In the genomic region with DNA sequence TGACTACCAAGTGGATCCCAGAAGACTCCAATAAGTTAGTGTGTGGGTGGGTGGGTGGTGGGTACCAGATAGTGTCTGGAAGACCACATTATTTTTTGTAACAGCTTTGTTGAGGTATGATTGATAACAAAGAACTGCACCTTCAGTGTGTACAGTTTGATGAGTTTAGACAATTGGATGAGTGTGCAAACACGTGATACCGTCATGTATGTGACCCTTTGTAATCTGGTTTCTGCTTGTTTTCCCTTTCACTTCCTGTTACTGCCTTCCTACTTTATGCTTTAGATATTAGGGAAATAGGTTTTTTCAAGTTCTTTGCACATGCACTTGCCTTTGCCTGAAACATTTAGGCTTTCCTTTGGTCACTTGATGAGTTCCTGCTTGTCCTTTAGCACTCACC, we compare ENCODE assay signal across 10 cellular contexts. TPM values are rescaled to one million over a fixed set of nuclear protein-coding genes. Genes with fewer than 3 reads are reported as not detected.
DNase-seq lines count a peak whose midpoint lies in the region; ATAC-seq and TF ChIP-seq lines count a peak whose summit lies in the region.
"Had no signal": no experiment of that assay in that cellular context is flagged by ENCODE, and none has a peak within 500 bp of the region (broad histone marks: within the 10 kb centered on the region; RNA-seq: fewer than 3 reads in every experiment).

No MANE protein-coding gene starts in this region.

- intact Hi-C loops in A673 (cut with micrococcal nuclease; ENCODE audit: unreplicated experiment): no loop called here

- peaks cover 44% of the 10 kb centered on the region for H3K36me3 ChIP-seq in A673 (ENCODE audit: insufficient read depth, low read length, poor library complexity, severe bottlenecking)
- peaks cover 56% of the 10 kb centered on the region for H3K36me3 ChIP-seq in RWPE2 (ENCODE audit: low read depth)
- peaks cover 62% of the 10 kb centered on the region for H3K36me3 ChIP-seq in iPS-20b (ENCODE audit: insufficient read depth, low read depth, low read length)

- H3K9ac ChIP-seq in iPS-20b (ENCODE audit: low read depth, low read length): no peak overlapping the region
- H3K9ac ChIP-seq: KMS-11 had no signal

- H3K27me3 ChIP-seq in A673 (replicated peaks; ENCODE audit: insufficient read depth, low read depth, low read length, poor library complexity) (no peaks in the 10 kb centered on the region), RWPE2 (ENCODE audit: insufficient read depth, poor library complexity, severe bottlenecking) (no peaks in the 10 kb centered on the region), iPS-20b (ENCODE audit: insufficient read depth, low read length) (no peaks in the 10 kb centered on the region)

- no peaks in the 10 kb centered on the region for H3K4me1 ChIP-seq in A673 (ENCODE audit: insufficient read depth, low read length, poor library complexity, severe bottlenecking)
- peaks cover 5% of the 10 kb centered on the region for H3K4me1 ChIP-seq in RWPE2 (ENCODE audit: insufficient read depth, poor library complexity, severe bottlenecking)
- H3K4me1 ChIP-seq in iPS-20b (ENCODE audit: insufficient read depth, low read length): peaks cover 11% of the 10 kb centered on the region

- H3K9me3 ChIP-seq in A673 (ENCODE audit: low read depth, low read length, poor library complexity, severe bottlenecking) (no peaks in the 10 kb centered on the region), RWPE2 (ENCODE audit: severe bottlenecking) (no peaks in the 10 kb centered on the region), iPS-20b (ENCODE audit: insufficient read depth, low read depth, low read length) (no peaks in the 10 kb centered on the region)

- ATAC-seq in GM21360 (IDR thresholded peaks at IDR 0.05; ENCODE audit: unreplicated experiment) (peak; percentile 64), RWPE2 (ENCODE audit: low read depth) (0 out of 3 replicates have a peak, but pooled peaks have one; percentile 7)

- H3K27ac ChIP-seq in A673 (ENCODE audit: low read depth, low read length, poor library complexity, severe bottlenecking) (peak overlapping the region; percentile 43), RWPE2 (ENCODE audit: poor library complexity, severe bottlenecking) (peak overlapping the region; percentile 22), iPS-20b (ENCODE audit: low read length) (peak overlapping the region; percentile 5)
- H3K27ac ChIP-seq: KMS-11 had no signal

- no peak overlapping the region for H3K4me3 ChIP-seq in A673 (ENCODE audit: low read depth, low read length, poor library complexity, severe bottlenecking)
- H3K4me3 ChIP-seq in RWPE2 (ENCODE audit: severe bottlenecking): no peak overlapping the region
- H3K4me3 ChIP-seq in iPS-20b (ENCODE audit: low read length): no peak overlapping the region

- CTCF ChIA-PET in A673 (lab: Charles Lee): no interaction called here

- TF ChIP-seq CTCF in A673 (conservative IDR thresholded peaks at IDR 0.05; ENCODE audit: low read depth, low read length) (no peak), RWPE2 (IDR thresholded peaks at IDR 0.05; ENCODE audit: poor library complexity, severe bottlenecking) (no peak)

- BruUV-seq in A673 (replicated peaks; lab: Mats Ljungman, UMichigan): no TSS peak

- POLR2A ChIA-PET in A673 (lab: Charles Lee; ENCODE audit: low non-redundant PET): no interaction called here

- DNase-seq in A673 (ENCODE audit: low spot score) (no peak), RWPE2 (ENCODE audit: low spot score) (no peak), NCI-H510A (lab: John Stamatoyannopoulos, UW) (no peak), LoVo (ENCODE audit: low spot score) (no peak), retina (no peak), foreskin melanocyte (no peak)
- DNase-seq: DMS79 treated with DMSO at 0.1 percent for 48 hours had no signal

RNA-seq across cellular contexts. Expression of a gene that starts 8.5 kb away (rescaled TPM):
- total RNA-seq in A673 (2021): 906 and 986 TPM in 2 replicates

RNA-seq across cellular contexts. Expression of a gene that starts 10.8 kb away (rescaled TPM):
- total RNA-seq in A673 (2021): 0.85 and 1.1 TPM in 2 replicates
